ENCODE assay signal across 16 cellular contexts in the genomic region with DNA sequence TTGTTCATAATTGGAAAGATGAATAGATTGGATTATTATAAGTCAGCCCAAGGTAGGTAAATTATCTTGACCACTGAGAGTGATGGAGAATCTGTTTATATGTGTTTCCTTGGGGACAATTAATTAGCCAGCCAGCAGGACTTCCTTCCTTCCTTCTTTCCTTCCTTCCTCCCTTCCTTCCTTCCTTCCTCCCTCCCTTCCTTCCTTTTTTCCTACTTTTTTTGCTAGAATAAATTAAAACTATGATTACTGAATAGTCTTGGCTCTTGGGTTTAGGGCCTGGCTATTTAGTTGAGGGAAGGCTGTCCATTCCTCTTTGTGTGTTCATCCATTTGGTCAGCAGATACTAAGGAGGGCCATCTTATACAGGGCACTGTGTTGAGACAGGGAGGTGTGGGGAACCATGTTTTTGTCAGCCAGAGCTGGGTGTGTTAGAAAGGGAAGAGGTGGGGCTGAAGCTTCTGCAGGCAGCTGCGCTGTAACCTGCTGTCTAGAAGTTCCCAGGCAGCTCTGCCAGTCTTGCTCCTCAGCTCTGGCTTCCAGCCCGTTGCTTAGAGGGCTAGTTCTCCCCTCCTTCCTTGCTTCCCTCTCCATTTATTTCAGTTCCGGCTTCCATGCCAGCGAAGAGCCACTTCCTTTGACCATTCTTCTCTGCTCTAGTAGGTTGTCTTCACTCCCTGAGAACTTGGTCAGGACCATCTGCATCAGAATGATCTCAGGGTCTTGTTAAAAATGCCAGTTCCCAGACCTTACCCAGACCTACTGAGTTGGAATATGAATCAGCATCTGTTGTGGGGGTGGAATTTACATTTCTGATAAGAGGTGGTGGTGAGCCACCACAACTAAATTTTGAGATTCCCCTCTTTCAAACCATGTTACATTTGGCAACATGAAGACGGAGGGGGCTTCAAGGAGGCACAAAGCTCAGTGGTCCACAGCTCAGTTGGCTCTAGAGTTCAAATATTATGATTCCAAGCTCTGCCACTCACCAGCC.
DNase-seq lines count a peak whose midpoint lies in the region; ATAC-seq and TF ChIP-seq lines count a peak whose summit lies in the region.
"Had no signal": no experiment of that assay in that cellular context is flagged by ENCODE, and none has a peak within 500 bp of the region (broad histone marks: within the 10 kb centered on the region; RNA-seq: fewer than 3 reads in every experiment).

No MANE protein-coding gene starts in this region.

- intact Hi-C loops in Right ventricle myocardium inferior (cut with DNase I): no loop called here

- no peak for DNase-seq in Right ventricle myocardium inferior (ENCODE audit: missing footprints)
- DNase-seq in right atrium auricular region (ENCODE audit: low spot score): no peak
- no peak for DNase-seq in RWPE2 (ENCODE audit: low spot score)
- DNase-seq in globus pallidus (ENCODE audit: low spot score): peak; percentile 27
- DNase-seq in superior temporal gyrus (ENCODE audit: extremely low spot score): peak; percentile 44
- no peak for DNase-seq in DMS53 treated with DMSO at 0.1 percent for 48 hours (lab: John Stamatoyannopoulos, UW; ENCODE audit: unreplicated experiment)
- DNase-seq in activated CD4-positive, alpha-beta T cell treated with anti-CD3 and anti-CD28 coated beads, Interleukin-2, amount 50 U/mL, for 1 hour: no peak
- no peak for DNase-seq in GDM1 (lab: John Stamatoyannopoulos, UW)
- DNase-seq: activated CD8-positive, alpha-beta memory T cell treated with anti-CD3 and anti-CD28 coated beads for 24 hours; activated effector memory CD4-positive, alpha-beta T cell treated with anti-CD3 and anti-CD28 coated beads, Interleukin-2, amount 50 U/mL, for 16 hours; Calu3; GOT3; NCI-H2107; stimulated activated CD4-positive, alpha-beta T cell treated with anti-CD3 and anti-CD28 coated beads, Interleukin-2, amount 100 ng/mL, for 24 hours; T-helper 9 cell had no signal

- H3K9me3 ChIP-seq in right atrium auricular region: no peaks in the 10 kb centered on the region
- no peaks in the 10 kb centered on the region for H3K9me3 ChIP-seq in RWPE2 (ENCODE audit: severe bottlenecking)
- H3K9me3 ChIP-seq: tibial nerve had no signal

- ATAC-seq in Right ventricle myocardium inferior (peak; percentile 40), RWPE2 (ENCODE audit: low read depth) (0 out of 3 replicates have a peak, but pooled peaks have one; percentile 14)

- H3K27me3 ChIP-seq in right atrium auricular region (no peaks in the 10 kb centered on the region), RWPE2 (ENCODE audit: insufficient read depth, poor library complexity, severe bottlenecking) (no peaks in the 10 kb centered on the region)
- H3K27me3 ChIP-seq: tibial nerve had no signal

- TF ChIP-seq CTCF in right atrium auricular region (IDR thresholded peaks at IDR 0.05) (no peak), RWPE2 (IDR thresholded peaks at IDR 0.05; ENCODE audit: poor library complexity, severe bottlenecking) (no peak)

- no peak overlapping the region for H3K27ac ChIP-seq in right atrium auricular region
- H3K27ac ChIP-seq in RWPE2 (ENCODE audit: poor library complexity, severe bottlenecking): no peak overlapping the region
- H3K27ac ChIP-seq: tibial nerve had no signal

- no peak overlapping the region for H3K4me3 ChIP-seq in right atrium auricular region
- no peak overlapping the region for H3K4me3 ChIP-seq in RWPE2 (ENCODE audit: severe bottlenecking)
- H3K4me3 ChIP-seq: tibial nerve had no signal

- no peaks in the 10 kb centered on the region for H3K4me1 ChIP-seq in right atrium auricular region
- no peaks in the 10 kb centered on the region for H3K4me1 ChIP-seq in RWPE2 (ENCODE audit: insufficient read depth, poor library complexity, severe bottlenecking)
- H3K4me1 ChIP-seq: tibial nerve had no signal

- H3K36me3 ChIP-seq in right atrium auricular region (peaks cover 5% of the 10 kb centered on the region), RWPE2 (ENCODE audit: low read depth) (no peaks in the 10 kb centered on the region)
- H3K36me3 ChIP-seq: tibial nerve had no signal

Comparison
In these comparisons a context has a peak if more than half of its experiments do, and no peak if none do; other contexts are left out.
1. DNase-seq: peak in globus pallidus (single experiment) and superior temporal gyrus (single experiment); none in Right ventricle myocardium inferior (single experiment), right atrium auricular region (single experiment), RWPE2 (single experiment), DMS53 treated with DMSO at 0.1 percent for 48 hours (single experiment), activated CD4-positive, alpha-beta T cell treated with anti-CD3 and anti-CD28 coated beads, Interleukin-2, amount 50 U/mL, for 1 hour (single experiment) and GDM1 (single experiment).